ENCODE assay signal across 15 cellular contexts in genomic region chr2:165238295-165238694, GRCh38. TPM values are rescaled to one million over a fixed set of nuclear protein-coding genes. Genes with fewer than 3 reads are reported as not detected.
DNase-seq lines count a peak whose midpoint lies in the region; ATAC-seq, FAIRE-seq and TF ChIP-seq lines count a peak whose summit lies in the region.
"Had no signal": no experiment of that assay in that cellular context is flagged by ENCODE, and none has a peak within 500 bp of the region (broad histone marks: within the 10 kb centered on the region; RNA-seq: fewer than 3 reads in every experiment).

No MANE protein-coding gene starts in this region.

- no peaks in the 10 kb centered on the region for H3K9me3 Mint-ChIP-seq in activated CD4-positive, alpha-beta T cell treated with anti-CD3 and anti-CD28 coated beads for 36 hours (ENCODE audit: low read depth)
- H3K9me3 Mint-ChIP-seq in neural progenitor cell = no peaks in the 10 kb centered on the region
- H3K9me3 Mint-ChIP-seq: activated T-cell treated with anti-CD3 and anti-CD28 coated beads, Interleukin-2, amount 50 U/mL, for 24 hours had no signal

- H4K20me1 ChIP-seq in OCI-LY7 (ENCODE audit: insufficient read depth, low read length) (no peaks in the 10 kb centered on the region), endothelial cell of umbilical vein (replicated peaks; ENCODE audit: control insufficient read depth, extremely low read depth, insufficient read depth, low read length) (no peaks in the 10 kb centered on the region), neural progenitor cell (ENCODE audit: low read depth) (no peaks in the 10 kb centered on the region)

- H3K27me3 ChIP-seq in endothelial cell of umbilical vein (ENCODE audit: control insufficient read depth in 2 of 2, insufficient read depth in 2 of 2, low read length in 2 of 2) = no peaks in the 10 kb centered on the region
- H3K27me3 ChIP-seq in neural progenitor cell = no peaks in the 10 kb centered on the region
- no peaks in the 10 kb centered on the region; the same call in 1 of the 2 replicates for H3K27me3 ChIP-seq in MG63
- H3K27me3 ChIP-seq: gastroesophageal sphincter, testis had no signal

- H3K27ac ChIP-seq in OCI-LY7 (ENCODE audit: low read depth, low read length, poor library complexity, severe bottlenecking) (no peak overlapping the region), endothelial cell of umbilical vein (ENCODE audit: insufficient read depth, low read depth, low read length) (no peak overlapping the region), neural progenitor cell (no peak overlapping the region)
- H3K27ac ChIP-seq: gastroesophageal sphincter, testis had no signal

- intact Hi-C loops in activated CD4-positive, alpha-beta T cell treated with anti-CD3 and anti-CD28 coated beads for 36 hours (cut with DNase I, micrococcal nuclease) = loop anchor here (1.0 to 10.0 kb wide), 3 partner anchors 55 to 637 kb away; no protein-coding TSS in a partner anchor
- intact Hi-C loops in OCI-LY7 (cut with micrococcal nuclease; ENCODE audit: unreplicated experiment) (loop anchor here (5.0 kb wide), 1 partner anchor 54 kb away; no protein-coding TSS in a partner anchor), endothelial cell of umbilical vein (cut with micrococcal nuclease) (loop anchor here (2.0 kb wide), 2 partner anchors 165 to 541 kb away; no protein-coding TSS in a partner anchor)

- no peaks in the 10 kb centered on the region for H3K9me2 ChIP-seq in OCI-LY7 (ENCODE audit: insufficient read depth, low read length)

- TF ChIP-seq POLR2A in endothelial cell of umbilical vein (IDR thresholded peaks at IDR 0.05; ENCODE audit: low read depth, low read length) = no peak

- H3K79me2 ChIP-seq in OCI-LY7 (ENCODE audit: insufficient read depth, low read depth, low read length) (no peaks in the 10 kb centered on the region), endothelial cell of umbilical vein (ENCODE audit: control insufficient read depth, insufficient read depth, low read length) (no peaks in the 10 kb centered on the region), neural progenitor cell (ENCODE audit: low read depth) (no peaks in the 10 kb centered on the region)

- no peak for TF ChIP-seq CTCF in OCI-LY7 (conservative IDR thresholded peaks at IDR 0.05; ENCODE audit: low read length)
- no peak for TF ChIP-seq CTCF in endothelial cell of umbilical vein (IDR thresholded peaks at IDR 0.05; ENCODE audit: extremely low read depth in 1 of 2, insufficient read depth in 1 of 2, low read depth in 1 of 2, low read length in 2 of 2)
- no peak for TF ChIP-seq CTCF in neural progenitor cell (IDR thresholded peaks at IDR 0.05)

- H3K4me2 ChIP-seq in OCI-LY7 (ENCODE audit: low read length) = no peak overlapping the region
- H3K4me2 ChIP-seq in endothelial cell of umbilical vein (ENCODE audit: insufficient read depth, low read length) = no peak overlapping the region
- H3K4me2 ChIP-seq in neural progenitor cell = no peak overlapping the region

- no peak for ATAC-seq in activated CD4-positive, alpha-beta T cell treated with anti-CD3 and anti-CD28 coated beads for 36 hours
- ATAC-seq in GM18867 (IDR thresholded peaks at IDR 0.05; ENCODE audit: unreplicated experiment) = no peak
- ATAC-seq: gastroesophageal sphincter had no signal

- H3K4me3 ChIP-seq in OCI-LY7 (ENCODE audit: low read depth, low read length, poor library complexity, severe bottlenecking) (no peak overlapping the region), endothelial cell of umbilical vein (replicated peaks in 1 of 3; ENCODE audit: insufficient read depth in 1 of 3, low read depth in 1 of 3, low read length in 3 of 3) (no peak overlapping the region), neural progenitor cell (no peak overlapping the region), MG63 (no peak overlapping the region)
- H3K4me3 ChIP-seq: gastroesophageal sphincter, testis had no signal

- FAIRE-seq in endothelial cell of umbilical vein (lab: Jason Lieb, UNC) = no peak
- FAIRE-seq: HTR-8/SVneo had no signal

- no peak overlapping the region for H3K4me3 Mint-ChIP-seq in activated CD4-positive, alpha-beta T cell treated with anti-CD3 and anti-CD28 coated beads for 36 hours
- H3K4me3 Mint-ChIP-seq in neural progenitor cell = no peak overlapping the region
- H3K4me3 Mint-ChIP-seq: activated T-cell treated with anti-CD3 and anti-CD28 coated beads, Interleukin-2, amount 50 U/mL, for 24 hours had no signal

- H3K4me1 ChIP-seq in OCI-LY7 (ENCODE audit: insufficient read depth, low read length, poor library complexity, severe bottlenecking) (no peaks in the 10 kb centered on the region), endothelial cell of umbilical vein (ENCODE audit: control insufficient read depth, extremely low read depth, insufficient read depth, low read length) (no peaks in the 10 kb centered on the region), neural progenitor cell (no peaks in the 10 kb centered on the region)
- H3K4me1 ChIP-seq: gastroesophageal sphincter, testis had no signal

- H3K9me3 ChIP-seq in OCI-LY7 (ENCODE audit: low read length) = no peaks in the 10 kb centered on the region
- no peaks in the 10 kb centered on the region for H3K9me3 ChIP-seq in endothelial cell of umbilical vein (replicated peaks; ENCODE audit: control insufficient read depth, insufficient read depth, low read length)
- no peaks in the 10 kb centered on the region for H3K9me3 ChIP-seq in neural progenitor cell (ENCODE audit: low read depth)
- H3K9me3 ChIP-seq in MG63 = no peaks in the 10 kb centered on the region
- H3K9me3 ChIP-seq: gastroesophageal sphincter, testis had no signal

- no peaks in the 10 kb centered on the region for H3K4me1 Mint-ChIP-seq in activated CD4-positive, alpha-beta T cell treated with anti-CD3 and anti-CD28 coated beads for 36 hours
- no peaks in the 10 kb centered on the region for H3K4me1 Mint-ChIP-seq in neural progenitor cell

- CTCF ChIA-PET in activated CD4-positive, alpha-beta T cell treated with anti-CD3 and anti-CD28 coated beads for 36 hours (lab: Charles Lee) = interaction anchor here (1.3 to 1.9 kb wide), 3 partner anchors 19 to 64 kb away, joined by 3 to 9 read pairs (median 3); no protein-coding TSS in a partner anchor
- CTCF ChIA-PET in OCI-LY7 (lab: Charles Lee; ENCODE audit: unreplicated experiment) = no interaction called here
- CTCF ChIA-PET in endothelial cell of umbilical vein (lab: Charles Lee) = interaction anchor here (1.2 to 2.2 kb wide), 9 partner anchors 9 to 636 kb away, joined by 3 to 30 read pairs (median 5); no protein-coding TSS in a partner anchor

- no peak overlapping the region for H2AFZ ChIP-seq in OCI-LY7 (ENCODE audit: low read length)
- no peak overlapping the region for H2AFZ ChIP-seq in endothelial cell of umbilical vein (ENCODE audit: low read depth, low read length)
- no peak overlapping the region for H2AFZ ChIP-seq in neural progenitor cell (replicated peaks)

- POLR2A ChIA-PET in activated CD4-positive, alpha-beta T cell treated with anti-CD3 and anti-CD28 coated beads for 36 hours (lab: Charles Lee) = no interaction called here
- POLR2A ChIA-PET in OCI-LY7 (lab: Charles Lee) (interaction anchor here (0.7 kb wide), 1 partner anchor 620 kb away, joined by 3 read pairs; no protein-coding TSS in a partner anchor), endothelial cell of umbilical vein (lab: Charles Lee) (no interaction called here)

- H3K9ac ChIP-seq in endothelial cell of umbilical vein (replicated peaks; ENCODE audit: extremely low read depth, insufficient read depth, low read length) = no peak overlapping the region
- no peak overlapping the region for H3K9ac ChIP-seq in neural progenitor cell

- H3K9me1 ChIP-seq in endothelial cell of umbilical vein (replicated peaks; ENCODE audit: control insufficient read depth, extremely low read depth, insufficient read depth, low read length) = no peaks in the 10 kb centered on the region

- peak; percentile 6 for DNase-seq in activated CD4-positive, alpha-beta T cell treated with anti-CD3 and anti-CD28 coated beads for 36 hours
- no peak for DNase-seq in activated CD4-positive, alpha-beta T cell treated with anti-CD3 and anti-CD28 coated beads for 1 hour
- DNase-seq in OCI-LY7 (ENCODE audit: low spot score) = peak; percentile 23
- DNase-seq in endothelial cell of umbilical vein (ENCODE audit: low read depth, low spot score) = peak; percentile 21
- peak; percentile 60 for DNase-seq in neural progenitor cell (ENCODE audit: low spot score)
- no peak for DNase-seq in cortex of kidney (lab: John Stamatoyannopoulos, UW)
- DNase-seq in MG63 = no peak
- DNase-seq: activated T-cell treated with anti-CD3 and anti-CD28 coated beads, Interleukin-2, amount 50 U/mL, for 24 hours; caudate nucleus; NCI-H2171 treated with DMSO at 0.1 percent for 48 hours; testis had no signal

- H3K27ac Mint-ChIP-seq in activated CD4-positive, alpha-beta T cell treated with anti-CD3 and anti-CD28 coated beads for 36 hours = no peak overlapping the region
- no peak overlapping the region for H3K27ac Mint-ChIP-seq in neural progenitor cell
- H3K27ac Mint-ChIP-seq: activated T-cell treated with anti-CD3 and anti-CD28 coated beads, Interleukin-2, amount 50 U/mL, for 24 hours had no signal

- H3K36me3 Mint-ChIP-seq in activated CD4-positive, alpha-beta T cell treated with anti-CD3 and anti-CD28 coated beads for 36 hours (ENCODE audit: low read depth) = no peaks in the 10 kb centered on the region
- no peaks in the 10 kb centered on the region for H3K36me3 Mint-ChIP-seq in neural progenitor cell

- H3K36me3 ChIP-seq in OCI-LY7 (ENCODE audit: insufficient read depth, low read length) (no peaks in the 10 kb centered on the region), endothelial cell of umbilical vein (ENCODE audit: control insufficient read depth in 2 of 2, extremely low read depth in 1 of 2, insufficient read depth in 2 of 2, low read length in 2 of 2) (no peaks in the 10 kb centered on the region), neural progenitor cell (no peaks in the 10 kb centered on the region), MG63 (no peaks in the 10 kb centered on the region)
- H3K36me3 ChIP-seq: gastroesophageal sphincter had no signal

- no peaks in the 10 kb centered on the region for H3F3A ChIP-seq in neural progenitor cell (ENCODE audit: low read depth)

- H3K27me3 Mint-ChIP-seq in activated CD4-positive, alpha-beta T cell treated with anti-CD3 and anti-CD28 coated beads for 36 hours = no peaks in the 10 kb centered on the region
- no peaks in the 10 kb centered on the region for H3K27me3 Mint-ChIP-seq in neural progenitor cell (ENCODE audit: insufficient read depth, low read depth)
- H3K27me3 Mint-ChIP-seq: activated T-cell treated with anti-CD3 and anti-CD28 coated beads, Interleukin-2, amount 50 U/mL, for 24 hours had no signal

- dilution Hi-C loops in endothelial cell of umbilical vein (cut with MboI; ENCODE audit: extremely low pct_ligation_motif_present, low sequenced_read_pairs) = no loop called here

- BruUV-seq in OCI-LY7 (replicated peaks; lab: Mats Ljungman, UMichigan) (no TSS peak), endothelial cell of umbilical vein (replicated peaks; lab: Mats Ljungman, UMichigan) (no TSS peak)

RNA-seq across cellular contexts. Expression of gene SCN2A, which starts 0.9 kb away (rescaled TPM):
- under 1 TPM; 0.07 to 0.14 TPM for total RNA-seq in activated CD4-positive, alpha-beta T cell treated with anti-CD3 and anti-CD28 coated beads for 36 hours
- 0.03 TPM in 1 of 2 replicates, not detected in the other for total RNA-seq in OCI-LY7 (2014; rRNA removed; shearing (Covaris generic))
- total RNA-seq in OCI-LY7 (2022) (not detected in 2 replicates), endothelial cell of umbilical vein (not detected in 2 replicates), neural progenitor cell (ENCODE audit: low replicate concordance) (0.30 and 0.34 TPM in 2 replicates)
- polyA plus RNA-seq in endothelial cell of umbilical vein = not detected in 2 replicates
- not detected in 2 replicates for polyA plus RNA-seq in endothelial cell of umbilical vein (2011; cell fraction: cytosol; rRNA removed)
- 0.01 TPM in 1 of 2 replicates, not detected in the other for polyA plus RNA-seq in endothelial cell of umbilical vein (2011; cell fraction: nucleus; rRNA removed)
- polyA plus RNA-seq in endothelial cell of umbilical vein (2012) = not detected in 2 replicates
- polyA minus RNA-seq in endothelial cell of umbilical vein = not detected in 2 replicates
- not detected for polyA minus RNA-seq in endothelial cell of umbilical vein (2011; cell fraction: cytosol; rRNA and poly(A)+ RNA removed)
- 0.05 TPM in 1 of 2 replicates, not detected in the other for polyA minus RNA-seq in endothelial cell of umbilical vein (2011; cell fraction: nucleus; rRNA and poly(A)+ RNA removed)
- total RNA-seq in MG63 (2014; rRNA removed; shearing (Covaris generic); ENCODE audit: low replicate concordance) = 0.94 and 1.1 TPM in 2 replicates
- total RNA-seq: G401 had no signal

RNA-seq across cellular contexts. Expression of gene SCN3A, which starts 34.4 kb away (rescaled TPM):
- total RNA-seq in activated CD4-positive, alpha-beta T cell treated with anti-CD3 and anti-CD28 coated beads for 36 hours = under 1 TPM; 0.23 to 0.30 TPM
- 7.1 and 7.3 TPM in 2 replicates for total RNA-seq in OCI-LY7 (2014; rRNA removed; shearing (Covaris generic))
- total RNA-seq in OCI-LY7 (2022) (8.0 and 9.5 TPM in 2 replicates), endothelial cell of umbilical vein (not detected in 2 replicates), neural progenitor cell (ENCODE audit: low replicate concordance) (0.40 TPM in 1 of 2 replicates, not detected in the other)
- not detected in 2 replicates for polyA plus RNA-seq in endothelial cell of umbilical vein
- polyA plus RNA-seq in endothelial cell of umbilical vein (2011; cell fraction: cytosol; rRNA removed) = not detected in 2 replicates
- not detected in 2 replicates for polyA plus RNA-seq in endothelial cell of umbilical vein (2011; cell fraction: nucleus; rRNA removed)
- not detected in 2 replicates for polyA plus RNA-seq in endothelial cell of umbilical vein (2012)
- not detected in 2 replicates for polyA minus RNA-seq in endothelial cell of umbilical vein
- polyA minus RNA-seq in endothelial cell of umbilical vein (2011; cell fraction: cytosol; rRNA and poly(A)+ RNA removed) = not detected
- polyA minus RNA-seq in endothelial cell of umbilical vein (2011; cell fraction: nucleus; rRNA and poly(A)+ RNA removed) = not detected in 2 replicates
- 22.7 and 27.1 TPM in 2 replicates for total RNA-seq in MG63 (2014; rRNA removed; shearing (Covaris generic); ENCODE audit: low replicate concordance)
- total RNA-seq: G401 had no signal

Comparison
In these comparisons a context has a peak if more than half of its experiments do, and no peak if none do; other contexts are left out.
1. DNase-seq: peak in activated CD4-positive, alpha-beta T cell treated with anti-CD3 and anti-CD28 coated beads for 36 hours (single experiment), OCI-LY7 (single experiment), endothelial cell of umbilical vein (single experiment) and neural progenitor cell (single experiment); none in activated CD4-positive, alpha-beta T cell treated with anti-CD3 and anti-CD28 coated beads for 1 hour (single experiment), cortex of kidney (single experiment) and MG63 (single experiment).